In genomic region chrX:150696836-150697235, GRCh38 we compare ENCODE assay signal across 14 cellular contexts. TPM values are rescaled to one million over a fixed set of nuclear protein-coding genes. Genes with fewer than 3 reads are reported as not detected.
DNase-seq lines count a peak whose midpoint lies in the region; ATAC-seq and TF ChIP-seq lines count a peak whose summit lies in the region.
"Had no signal": no experiment of that assay in that cellular context is flagged by ENCODE, and none has a peak within 500 bp of the region (broad histone marks: within the 10 kb centered on the region; RNA-seq: fewer than 3 reads in every experiment).

No MANE protein-coding gene starts in this region.

- peaks cover 35% of the 10 kb centered on the region for H3K4me1 ChIP-seq in Loucy (ENCODE audit: insufficient read depth, low read length, poor library complexity, severe bottlenecking)
- H3K4me1 ChIP-seq: HAP-1 had no signal

- no peaks in the 10 kb centered on the region for H3K9me2 ChIP-seq in Loucy (replicated peaks; ENCODE audit: low read depth, low read length)

- peak overlapping the region; percentile 82 for H3K4me2 ChIP-seq in Loucy (ENCODE audit: low read depth, low read length, poor library complexity, severe bottlenecking)

- peaks cover 0 to 10% of the 10 kb centered on the region in 2 donors for H3K36me3 Mint-ChIP-seq in activated T-cell treated with anti-CD3 and anti-CD28 coated beads, Interleukin-2, amount 50 U/mL, for 72 hours (ENCODE audit: insufficient read depth in 2 of 2)
- peaks cover 17 to 22% of the 10 kb centered on the region in 2 donors for H3K36me3 Mint-ChIP-seq in activated naive CD4-positive, alpha-beta T cell treated with anti-CD3 and anti-CD28 coated beads, Interleukin-2, amount 50 U/mL, for 72 hours

- H3K4me3 ChIP-seq in Loucy (ENCODE audit: low read length, poor library complexity, severe bottlenecking) (peak overlapping the region; percentile 83), MG63 (no peak overlapping the region)
- H3K4me3 ChIP-seq: HAP-1, mucosa of descending colon had no signal

- H4K20me1 ChIP-seq in Loucy (ENCODE audit: insufficient read depth, low read length, poor library complexity, severe bottlenecking) = peaks cover 11% of the 10 kb centered on the region

- no peaks in the 10 kb centered on the region for H3K9me3 ChIP-seq in Loucy (ENCODE audit: insufficient read depth, low read depth, low read length)
- H3K9me3 ChIP-seq in MG63 = no peaks in the 10 kb centered on the region; the same call in 1 of the 2 replicates
- H3K9me3 ChIP-seq: HAP-1, mucosa of descending colon had no signal

- peak in 1 of 2 donors; percentile 10 for ATAC-seq in activated T-cell treated with anti-CD3 and anti-CD28 coated beads, Interleukin-2, amount 50 U/mL, for 72 hours (replicated peaks in 1 of 2)
- ATAC-seq in activated naive CD4-positive, alpha-beta T cell treated with anti-CD3 and anti-CD28 coated beads, Interleukin-2, amount 50 U/mL, for 72 hours = peak; percentile 12 to 15
- no peak for ATAC-seq in stimulated activated naive CD8-positive, alpha-beta T cell treated with anti-CD3 and anti-CD28 coated beads, Interleukin-15, Interleukin-2, amounts not matched to agents 100 U/mL and 50 U/mL, for 24 hours
- ATAC-seq: mucosa of descending colon had no signal

- TF ChIP-seq CTCF in Loucy (conservative IDR thresholded peaks at IDR 0.05; ENCODE audit: low read length) = no peak

- H3K79me2 ChIP-seq in Loucy (ENCODE audit: insufficient read depth, low read length) = peaks cover 61% of the 10 kb centered on the region

- DNase-seq in activated T-cell treated with anti-CD3 and anti-CD28 coated beads, Interleukin-2, amount 50 U/mL, for 72 hours = peak; percentile 28
- DNase-seq in activated T-cell treated with anti-CD3 and anti-CD28 coated beads for 4 hours (no peak), NCI-H510A (lab: John Stamatoyannopoulos, UW) (no peak), MG63 (no peak), substantia nigra (lab: John Stamatoyannopoulos, UW) (no peak)
- DNase-seq in activated naive CD4-positive, alpha-beta T cell treated with anti-CD3 and anti-CD28 coated beads, Interleukin-2, amount 50 U/mL, for 72 hours (ENCODE audit: low spot score in 2 of 2) = no peak
- peak; percentile 14 for DNase-seq in stimulated activated naive CD8-positive, alpha-beta T cell treated with anti-CD3 and anti-CD28 coated beads, Interleukin-15, Interleukin-2, amounts not matched to agents 100 U/mL and 50 U/mL, for 24 hours
- DNase-seq: mucosa of descending colon, NCI-H1092, NCI-H446 treated with DMSO at 0.1 percent for 48 hours, T1000 had no signal

- no peaks in the 10 kb centered on the region for H3K27me3 Mint-ChIP-seq in activated T-cell treated with anti-CD3 and anti-CD28 coated beads, Interleukin-2, amount 50 U/mL, for 72 hours (ENCODE audit: low read depth)

- no peak overlapping the region for H3K27ac ChIP-seq in substantia nigra (ENCODE audit: low read depth, low read length, poor library complexity, severe bottlenecking)
- H3K27ac ChIP-seq: RWPE1 had no signal

- H3K4me1 Mint-ChIP-seq in activated T-cell treated with anti-CD3 and anti-CD28 coated beads, Interleukin-2, amount 50 U/mL, for 72 hours (ENCODE audit: low read depth) = peaks cover 51% of the 10 kb centered on the region

- no peak overlapping the region for H2AFZ ChIP-seq in Loucy (ENCODE audit: low read length)

- H3K36me3 ChIP-seq in Loucy (ENCODE audit: insufficient read depth, low read length) = peaks cover 5% of the 10 kb centered on the region; the same call in 1 of the 2 replicates
- peaks cover 7% of the 10 kb centered on the region for H3K36me3 ChIP-seq in MG63
- H3K36me3 ChIP-seq: HAP-1 had no signal

- H3K27ac Mint-ChIP-seq in activated T-cell treated with anti-CD3 and anti-CD28 coated beads, Interleukin-2, amount 50 U/mL, for 72 hours = peak overlapping the region; percentile 92
- peak overlapping the region; percentile 33 to 98 for H3K27ac Mint-ChIP-seq in activated naive CD4-positive, alpha-beta T cell treated with anti-CD3 and anti-CD28 coated beads, Interleukin-2, amount 50 U/mL, for 72 hours

- no peaks in the 10 kb centered on the region; the same call in 1 of the 2 replicates for H3F3A ChIP-seq in Loucy (ENCODE audit: low read depth)

- H3K9me3 Mint-ChIP-seq in activated T-cell treated with anti-CD3 and anti-CD28 coated beads, Interleukin-2, amount 50 U/mL, for 72 hours = no peaks in the 10 kb centered on the region
- H3K9me3 Mint-ChIP-seq in activated naive CD4-positive, alpha-beta T cell treated with anti-CD3 and anti-CD28 coated beads, Interleukin-2, amount 50 U/mL, for 72 hours = no peaks in the 10 kb centered on the region

- H3K27me3 ChIP-seq in Loucy (ENCODE audit: insufficient read depth, low read length, poor library complexity, severe bottlenecking) (no peaks in the 10 kb centered on the region), MG63 (no peaks in the 10 kb centered on the region)

- H3K9ac ChIP-seq in Loucy (ENCODE audit: low read depth, low read length, poor library complexity, severe bottlenecking) = no peak overlapping the region

- peak overlapping the region; percentile 65 to 79 for H3K4me3 Mint-ChIP-seq in activated T-cell treated with anti-CD3 and anti-CD28 coated beads, Interleukin-2, amount 50 U/mL, for 72 hours

RNA-seq across cellular contexts. Expression of gene MTMR1, which starts 3.6 kb away (rescaled TPM):
- total RNA-seq in activated T-cell treated with anti-CD3 and anti-CD28 coated beads, Interleukin-2, amount 50 U/mL, for 72 hours = 10 to 100 TPM; 35.1 to 35.6 TPM
- 10 to 100 TPM; 16.8 to 58.8 TPM for total RNA-seq in activated naive CD4-positive, alpha-beta T cell treated with anti-CD3 and anti-CD28 coated beads, Interleukin-2, amount 50 U/mL, for 72 hours
- 2.9 and 6.0 TPM in 2 replicates for total RNA-seq in MG63 (2014; rRNA removed; shearing (Covaris generic); ENCODE audit: low replicate concordance)

Comparison
In these comparisons a context has a peak if more than half of its experiments do, and no peak if none do; other contexts are left out.
1. DNase-seq: peak in activated T-cell treated with anti-CD3 and anti-CD28 coated beads, Interleukin-2, amount 50 U/mL, for 72 hours (2 of 2) and stimulated activated naive CD8-positive, alpha-beta T cell treated with anti-CD3 and anti-CD28 coated beads, Interleukin-15, Interleukin-2, amounts not matched to agents 100 U/mL and 50 U/mL, for 24 hours (single experiment); none in activated T-cell treated with anti-CD3 and anti-CD28 coated beads for 4 hours (single experiment), activated naive CD4-positive, alpha-beta T cell treated with anti-CD3 and anti-CD28 coated beads, Interleukin-2, amount 50 U/mL, for 72 hours (0 of 2), NCI-H510A (single experiment), MG63 (single experiment) and substantia nigra (0 of 49).